1 cellular context compared by ENCODE assay signal in the genomic region with DNA sequence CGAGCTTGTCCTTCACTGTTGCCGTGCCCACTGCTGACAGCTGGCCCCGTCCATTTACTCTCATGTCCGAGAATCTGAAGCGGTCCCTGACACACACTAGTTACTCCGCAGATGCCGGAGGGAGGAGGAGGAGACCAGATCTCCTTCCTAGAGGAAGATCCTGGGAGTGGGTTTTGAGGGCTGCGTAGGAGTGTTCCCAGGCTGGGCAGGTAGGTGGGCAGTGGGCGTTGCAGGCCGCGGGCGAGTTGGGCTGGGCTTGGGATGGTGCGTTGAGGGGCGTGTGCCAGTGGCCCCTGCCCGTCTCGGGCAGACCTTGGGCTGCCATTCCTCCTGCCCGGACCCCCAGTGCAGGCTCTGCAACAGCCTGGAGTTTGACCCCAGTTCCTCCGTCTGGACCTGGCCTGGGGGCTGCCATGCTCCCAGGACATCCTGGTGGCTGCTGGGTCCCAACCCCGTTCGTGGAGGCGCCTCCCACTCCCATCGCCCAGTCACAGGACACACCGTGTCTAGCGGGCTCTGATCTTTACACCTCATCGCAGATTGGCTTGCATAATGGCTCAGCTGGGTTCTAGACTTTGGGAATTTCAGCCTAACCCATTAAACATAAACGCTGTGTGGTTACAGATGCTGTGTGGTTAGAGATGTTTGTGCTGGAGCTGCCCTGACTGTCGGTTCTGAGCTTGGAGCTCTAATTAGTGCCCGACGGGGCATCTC.
TF ChIP-seq lines count a peak whose summit lies in the region.

No MANE protein-coding gene starts in this region.

TF ChIP-seq in HEK293, 187 proteins besides CTCF, POLR2A, EP300 and RAD21:
- TF ChIP-seq ZNF19 (tag by site-specific recombination; IDR thresholded peaks at IDR 0.05; ENCODE audit: low read depth): no peak
- TF ChIP-seq EGR2 (tag by site-specific recombination; IDR thresholded peaks at IDR 0.05; ENCODE audit: low read depth): peak; percentile 84
- peak; percentile 19; the same call in 1 of the 2 replicates for TF ChIP-seq KLF10 (tag by site-specific recombination; IDR thresholded peaks at IDR 0.05)
- TF ChIP-seq ZFP3 (tag by site-specific recombination; IDR thresholded peaks at IDR 0.05; ENCODE audit: low read depth): peak; percentile 94
- TF ChIP-seq YY2 (tag by site-specific recombination; IDR thresholded peaks at IDR 0.05): no peak
- peak; percentile 38; the same call in 1 of the 2 replicates for TF ChIP-seq ZIC2 (tag by site-specific recombination; IDR thresholded peaks at IDR 0.05)
- TF ChIP-seq ZFHX2 (tag by site-specific recombination; conservative IDR thresholded peaks at IDR 0.05): peak; percentile 95
- TF ChIP-seq ZNF530 (tag by site-specific recombination; IDR thresholded peaks at IDR 0.05; ENCODE audit: low read depth): no peak
- TF ChIP-seq, protein P1, sequence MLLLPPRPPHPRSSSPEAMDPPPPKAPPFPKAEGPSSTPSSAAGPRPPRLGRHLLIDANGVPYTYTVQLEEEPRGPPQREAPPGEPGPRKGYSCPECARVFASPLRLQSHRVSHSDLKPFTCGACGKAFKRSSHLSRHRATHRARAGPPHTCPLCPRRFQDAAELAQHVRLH (tag by site-specific recombination; IDR thresholded peaks at IDR 0.05): no peak
- no peak for TF ChIP-seq ZSCAN16 (tag by site-specific recombination; IDR thresholded peaks at IDR 0.05)
- peak; percentile 63; the same call in 1 of the 2 replicates for TF ChIP-seq ZNF600 (tag by site-specific recombination; IDR thresholded peaks at IDR 0.05)
- no peak for TF ChIP-seq ZFP69B (tag by site-specific recombination; IDR thresholded peaks at IDR 0.05)
- TF ChIP-seq, protein P2, sequence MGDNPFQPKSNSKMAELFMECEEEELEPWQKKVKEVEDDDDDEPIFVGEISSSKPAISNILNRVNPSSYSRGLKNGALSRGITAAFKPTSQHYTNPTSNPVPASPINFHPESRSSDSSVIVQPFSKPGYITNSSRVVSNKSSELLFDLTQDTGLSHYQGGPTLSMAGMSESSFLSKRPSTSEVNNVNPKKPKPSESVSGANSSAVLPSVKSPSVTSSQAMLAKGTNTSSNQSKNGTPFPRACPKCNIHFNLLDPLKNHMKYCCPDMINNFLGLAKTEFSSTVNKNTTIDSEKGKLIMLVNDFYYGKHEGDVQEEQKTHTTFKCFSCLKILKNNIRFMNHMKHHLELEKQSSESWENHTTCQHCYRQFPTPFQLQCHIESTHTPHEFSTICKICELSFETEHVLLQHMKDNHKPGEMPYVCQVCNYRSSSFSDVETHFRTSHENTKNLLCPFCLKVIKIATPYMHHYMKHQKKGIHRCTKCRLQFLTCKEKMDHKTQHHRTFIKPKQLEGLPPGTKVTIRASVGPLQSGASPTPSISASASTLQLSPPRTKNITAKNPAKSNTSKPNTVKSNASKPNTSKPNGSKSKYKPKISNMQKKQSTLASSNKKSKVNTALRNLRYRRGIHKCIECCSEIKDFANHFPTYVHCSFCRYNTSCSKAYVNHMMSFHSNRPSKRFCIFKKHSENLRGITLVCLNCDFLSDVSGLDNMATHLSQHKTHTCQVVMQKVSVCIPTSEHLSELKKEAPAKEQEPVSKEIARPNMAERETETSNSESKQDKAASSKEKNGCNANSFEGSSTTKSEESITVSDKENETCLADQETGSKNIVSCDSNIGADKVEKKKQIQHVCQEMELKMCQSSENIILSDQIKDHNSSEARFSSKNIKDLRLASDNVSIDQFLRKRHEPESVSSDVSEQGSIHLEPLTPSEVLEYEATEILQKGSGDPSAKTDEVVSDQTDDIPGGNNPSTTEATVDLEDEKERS (tag by site-specific recombination; IDR thresholded peaks at IDR 0.05): no peak
